19 cellular contexts compared by ENCODE assay signal in the genomic region with DNA sequence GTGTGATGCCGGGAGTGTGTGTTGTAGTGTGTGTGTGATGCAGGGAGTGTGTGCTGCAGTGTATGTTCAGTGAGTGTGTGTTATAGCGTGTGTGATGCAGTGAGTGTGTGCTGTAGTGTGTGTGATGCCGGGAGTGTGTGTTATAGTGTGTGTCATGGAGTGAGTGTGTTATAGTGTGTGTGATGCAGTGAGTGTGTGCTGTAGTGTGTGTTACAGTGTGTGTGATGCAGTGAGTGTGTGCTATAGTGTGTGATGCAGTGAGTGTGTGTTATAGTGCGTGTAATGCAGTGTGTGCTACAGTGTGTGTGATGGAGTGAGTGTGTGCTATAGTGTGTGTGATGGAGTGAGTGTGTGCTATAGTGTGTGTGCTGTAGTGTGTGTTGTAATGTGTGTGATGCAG.
DNase-seq lines count a peak whose midpoint lies in the region; ATAC-seq, FAIRE-seq and TF ChIP-seq lines count a peak whose summit lies in the region.
"Had no signal": no experiment of that assay in that cellular context is flagged by ENCODE, and none has a peak within 500 bp of the region (broad histone marks: within the 10 kb centered on the region; RNA-seq: fewer than 3 reads in every experiment).

No MANE protein-coding gene starts in this region.

- no peaks in the 10 kb centered on the region for H3K36me3 Mint-ChIP-seq in H9 (ENCODE audit: insufficient read depth in 1 of 3, low read depth in 3 of 3)
- H3K36me3 Mint-ChIP-seq: CD4-positive, CD25-positive, alpha-beta regulatory T cell; CD8-positive, alpha-beta memory T cell had no signal

- H3K23me2 ChIP-seq in H9 (ENCODE audit: insufficient read length, low read depth, low read length, poor library complexity, severe bottlenecking): no peaks in the 10 kb centered on the region

- H2AFZ ChIP-seq in H9 (ENCODE audit: low read length) (no peak overlapping the region), neuronal stem cell (ENCODE audit: low read length) (no peak overlapping the region)
- H2AFZ ChIP-seq: GM23338 had no signal

- no peak overlapping the region for H3K4me3 Mint-ChIP-seq in H9
- H3K4me3 Mint-ChIP-seq: B cell; CD4-positive, CD25-positive, alpha-beta regulatory T cell; CD8-positive, alpha-beta memory T cell; GM23338 had no signal

- no peak overlapping the region for H2BK20ac ChIP-seq in H9 (ENCODE audit: low read depth, low read length, poor library complexity, severe bottlenecking)

- ATAC-seq in aorta (ENCODE audit: low FRiP score): peak; percentile 7
- ATAC-seq: GM23338, K562 had no signal

- peaks cover 17 to 18% of the 10 kb centered on the region in 2 experiments for H3K4me1 Mint-ChIP-seq in H9
- H3K4me1 Mint-ChIP-seq: B cell; CD4-positive, CD25-positive, alpha-beta regulatory T cell; CD8-positive, alpha-beta memory T cell had no signal

- H3K9ac ChIP-seq in H9 (ENCODE audit: extremely low read depth, insufficient read length, low read length) (no peak overlapping the region), neuronal stem cell (ENCODE audit: low read depth, low read length, poor library complexity) (peak overlapping the region; percentile 53)
- H3K9ac ChIP-seq: BLaER1 treated with 17β-estradiol and CSF1 and Interleukin-3, amounts not matched to agents 10 nM and 100 nM had no signal

- H3K9me3 Mint-ChIP-seq in H9: no peaks in the 10 kb centered on the region
- H3K9me3 Mint-ChIP-seq: CD4-positive, CD25-positive, alpha-beta regulatory T cell had no signal

- H3K27me3 ChIP-seq in H9 (ENCODE audit: insufficient read depth, low read length) (no peaks in the 10 kb centered on the region), bronchial epithelial cell (ENCODE audit: control insufficient read depth, insufficient read depth, low read length) (no peaks in the 10 kb centered on the region), neuronal stem cell (ENCODE audit: control insufficient read depth in 3 of 3, insufficient read depth in 3 of 3, low read depth in 1 of 3, low read length in 3 of 3) (no peaks in the 10 kb centered on the region), aorta (ENCODE audit: control insufficient read depth in 1 of 2, insufficient read depth in 2 of 2, low read length in 1 of 2) (no peaks in the 10 kb centered on the region)
- H3K27me3 ChIP-seq: BLaER1 treated with 17β-estradiol and CSF1 and Interleukin-3, amounts not matched to agents 10 nM and 100 nM had no signal

- H3K14ac ChIP-seq in H9 (ENCODE audit: insufficient read depth, low read length): no peak overlapping the region
- H3K14ac ChIP-seq in neuronal stem cell (ENCODE audit: low read length): no peak overlapping the region

- no peak overlapping the region for H3K4ac ChIP-seq in H9 (ENCODE audit: low read depth, low read length)
- H3K4ac ChIP-seq in neuronal stem cell (ENCODE audit: low read length): peak overlapping the region; percentile 6

- H3T11ph ChIP-seq in H9 (ENCODE audit: low read length): no peak overlapping the region

- H4K8ac ChIP-seq in H9 (replicated peaks; ENCODE audit: insufficient read length, low read depth, low read length) (no peak overlapping the region), neuronal stem cell (ENCODE audit: low read depth, low read length) (no peak overlapping the region)

- no peak overlapping the region for H3K18ac ChIP-seq in H9 (ENCODE audit: insufficient read length, low read depth, low read length)
- peak overlapping the region; percentile 7 for H3K18ac ChIP-seq in neuronal stem cell (ENCODE audit: low read length)

- H4K91ac ChIP-seq in H9 (ENCODE audit: insufficient read length, low read depth, low read length): no peak overlapping the region
- no peak overlapping the region for H4K91ac ChIP-seq in neuronal stem cell (ENCODE audit: low read depth, low read length, poor library complexity)

- H3K36me3 ChIP-seq in bronchial epithelial cell (ENCODE audit: control insufficient read depth, insufficient read depth, low read length): no peaks in the 10 kb centered on the region
- H3K36me3 ChIP-seq in neuronal stem cell (replicated peaks in 1 of 2; ENCODE audit: control insufficient read depth in 2 of 2, insufficient read depth in 2 of 2, low read length in 2 of 2): peaks cover 0 to 3% of the 10 kb centered on the region in 2 donors
- no peaks in the 10 kb centered on the region for H3K36me3 ChIP-seq in aorta (ENCODE audit: control insufficient read depth in 1 of 2, insufficient read depth in 2 of 2, low read length in 1 of 2)
- H3K36me3 ChIP-seq: BLaER1 treated with 17β-estradiol and CSF1 and Interleukin-3, amounts not matched to agents 10 nM and 100 nM had no signal

- peak overlapping the region; percentile 25 for H4K5ac ChIP-seq in H9 (ENCODE audit: insufficient read length, low read depth, low read length)

- no peak overlapping the region for H3K27ac Mint-ChIP-seq in H9
- H3K27ac Mint-ChIP-seq: B cell; CD4-positive, CD25-positive, alpha-beta regulatory T cell; CD8-positive, alpha-beta memory T cell; GM23338 had no signal

- H3K4me2 ChIP-seq in H9 (ENCODE audit: insufficient read depth, insufficient read length, low read length): no peak overlapping the region
- no peak overlapping the region for H3K4me2 ChIP-seq in neuronal stem cell (ENCODE audit: insufficient read depth, low read length, poor library complexity, severe bottlenecking)
- H3K4me2 ChIP-seq: BLaER1 treated with 17β-estradiol and CSF1 and Interleukin-3, amounts not matched to agents 10 nM and 100 nM; GM23338 had no signal

- H2BK120ac ChIP-seq in H9 (ENCODE audit: low read depth, low read length, poor library complexity, severe bottlenecking): no peak overlapping the region
- no peak overlapping the region for H2BK120ac ChIP-seq in neuronal stem cell (ENCODE audit: low read depth, low read length)

- H2BK12ac ChIP-seq in H9 (ENCODE audit: insufficient read length, low read depth, low read length) (no peak overlapping the region), neuronal stem cell (ENCODE audit: low read length) (no peak overlapping the region)

- H3K27ac ChIP-seq in H9 (ENCODE audit: insufficient read length, low read depth, low read length): no peak overlapping the region
- no peak overlapping the region for H3K27ac ChIP-seq in neuronal stem cell (replicated peaks; ENCODE audit: low read length)
- H3K27ac ChIP-seq in aorta (ENCODE audit: low read depth in 1 of 2, low read length in 2 of 2): no peak overlapping the region
- H3K27ac ChIP-seq: BLaER1 treated with 17β-estradiol and CSF1 and Interleukin-3, amounts not matched to agents 10 nM and 100 nM had no signal

- no peaks in the 10 kb centered on the region for H3K79me2 ChIP-seq in H9 (ENCODE audit: insufficient read depth, low read length)

- TF ChIP-seq CTCF in H9 (conservative IDR thresholded peaks at IDR 0.05) (no peak), bronchial epithelial cell (IDR thresholded peaks at IDR 0.05; ENCODE audit: insufficient read depth, low read length, severe bottlenecking) (no peak)

- H3K23ac ChIP-seq in H9 (ENCODE audit: insufficient read length, low read depth, low read length) (no peak overlapping the region), neuronal stem cell (ENCODE audit: low read depth, low read length, poor library complexity) (peak overlapping the region; percentile 19)

- H3K79me1 ChIP-seq in H9 (ENCODE audit: insufficient read depth, low read depth, low read length, poor library complexity, severe bottlenecking) (no peaks in the 10 kb centered on the region), neuronal stem cell (ENCODE audit: low read depth, low read length) (no peaks in the 10 kb centered on the region)

- no peak overlapping the region for H2BK15ac ChIP-seq in H9 (ENCODE audit: low read depth, low read length)
- H2BK15ac ChIP-seq in neuronal stem cell (ENCODE audit: low read length): no peak overlapping the region

- H4K20me1 ChIP-seq in H9 (ENCODE audit: control insufficient read depth, insufficient read depth, insufficient read length): no peaks in the 10 kb centered on the region
- H4K20me1 ChIP-seq: BLaER1 treated with 17β-estradiol and CSF1 and Interleukin-3, amounts not matched to agents 10 nM and 100 nM had no signal

- H3K4me3 ChIP-seq in bronchial epithelial cell (ENCODE audit: low read depth, low read length) (no peak overlapping the region), neuronal stem cell (ENCODE audit: low read length in 2 of 2) (peak overlapping the region in 1 of 2 donors; percentile 56), aorta (ENCODE audit: low read length in 2 of 2) (no peak overlapping the region)
- H3K4me3 ChIP-seq: BLaER1 treated with 17β-estradiol and CSF1 and Interleukin-3, amounts not matched to agents 10 nM and 100 nM; GM23338; K562 had no signal

- H3K27me3 Mint-ChIP-seq in H9 (ENCODE audit: low read depth): no peaks in the 10 kb centered on the region
- H3K27me3 Mint-ChIP-seq: B cell; CD4-positive, CD25-positive, alpha-beta regulatory T cell; CD8-positive, alpha-beta memory T cell had no signal

- H3K9me3 ChIP-seq in H9 (ENCODE audit: control insufficient read depth, low read depth, low read length) (no peaks in the 10 kb centered on the region), neuronal stem cell (replicated peaks in 1 of 2; ENCODE audit: control insufficient read depth in 2 of 2, insufficient read depth in 1 of 2, low read depth in 1 of 2, low read length in 2 of 2) (no peaks in the 10 kb centered on the region), aorta (ENCODE audit: control insufficient read depth, low read length) (peaks cover 5% of the 10 kb centered on the region)
- H3K9me3 ChIP-seq: BLaER1 treated with 17β-estradiol and CSF1 and Interleukin-3, amounts not matched to agents 10 nM and 100 nM had no signal

- FAIRE-seq in bronchial epithelial cell (lab: Jason Lieb, UNC): peak; percentile 64
- FAIRE-seq: G401.6, GM18507 had no signal

- H3K4me1 ChIP-seq in H9 (ENCODE audit: insufficient read depth, low read length) (no peaks in the 10 kb centered on the region), neuronal stem cell (ENCODE audit: control insufficient read depth in 2 of 2, insufficient read depth in 1 of 2, low read depth in 1 of 2, low read length in 2 of 2) (peaks cover 0 to 11% of the 10 kb centered on the region in 2 donors), aorta (ENCODE audit: control insufficient read depth in 1 of 2, insufficient read depth in 2 of 2, low read length in 2 of 2) (no peaks in the 10 kb centered on the region)
- H3K4me1 ChIP-seq: BLaER1 treated with 17β-estradiol and CSF1 and Interleukin-3, amounts not matched to agents 10 nM and 100 nM had no signal

- H2BK5ac ChIP-seq in H9 (ENCODE audit: insufficient read length, low read length) (no peak overlapping the region), neuronal stem cell (ENCODE audit: low read length) (no peak overlapping the region)

- no peak overlapping the region for H3K56ac ChIP-seq in H9 (ENCODE audit: insufficient read length, low read depth, low read length)

- no peak for DNase-seq in H9
- DNase-seq in bronchial epithelial cell (ENCODE audit: low read depth): no peak
- DNase-seq in neuronal stem cell (ENCODE audit: low spot score): no peak
- no peak for DNase-seq in aorta
- no peak for DNase-seq in stimulated activated CD4-positive, alpha-beta T cell treated with anti-CD3 and anti-CD28 coated beads, Interleukin-2, amount 100 ng/mL, for 24 hours
- no peak for DNase-seq in DMS79 treated with DMSO at 0.1 percent for 48 hours (lab: John Stamatoyannopoulos, UW)
- no peak for DNase-seq in activated CD8-positive, alpha-beta memory T cell treated with anti-CD3 and anti-CD28 coated beads, Interleukin-2, amount 50 U/mL, for 4 hours
- DNase-seq: CD4-positive, CD25-positive, alpha-beta regulatory T cell; CD8-positive, alpha-beta memory T cell; COR-L47; DMS 273 treated with DMSO at 0.1 percent for 48 hours; DMS53; H7 had no signal

- no CpG with 5 or more reads among the region's 4 CpGs for WGBS in H9 (ENCODE audit: extremely low coverage, insufficient read length, low lambda C conversion rate)
- 90% methylated on average over 2 of the region's 4 CpGs; no CpG with 5 or more reads in 1 of the 2 donors for WGBS in neuronal stem cell (ENCODE audit: extremely low coverage in 2 of 2, insufficient read length in 2 of 2, insufficient replicate concordance in 1 of 2), 2 donors
- 96% methylated on average over 4 of the region's 4 CpGs for WGBS in aorta, 2 donors

- intact Hi-C loops in aorta (cut with DNase I): no loop called here

- no peak overlapping the region for H2AK5ac ChIP-seq in H9 (ENCODE audit: insufficient read length, low read length)
- peak overlapping the region; percentile 5 for H2AK5ac ChIP-seq in neuronal stem cell (ENCODE audit: low read depth, low read length)
